17 cellular contexts compared by ENCODE assay signal in genomic region chr5:33556330-33557328, GRCh38.
DNase-seq lines count a peak whose midpoint lies in the region; ATAC-seq, FAIRE-seq and TF ChIP-seq lines count a peak whose summit lies in the region.
"Had no signal": no experiment of that assay in that cellular context is flagged by ENCODE, and none has a peak within 500 bp of the region (broad histone marks: within the 10 kb centered on the region; RNA-seq: fewer than 3 reads in every experiment).

No MANE protein-coding gene starts in this region.

- intact Hi-C loops in K562 (cut with micrococcal nuclease) = no loop called here

- no peak overlapping the region for H3K27ac ChIP-seq in K562 (ENCODE audit: extremely low read depth, low read depth, low read length)

- POLR2A ChIA-PET in K562 (lab: Yijun Ruan, JAX) = no interaction called here

- no peaks in the 10 kb centered on the region for H4K20me1 ChIP-seq in K562 (replicated peaks; ENCODE audit: control insufficient read depth, insufficient read depth, low read length)

- no peak for TF ChIP-seq CTCF in K562 (IDR thresholded peaks at IDR 0.05 in 2 of 3, conservative IDR thresholded peaks at IDR 0.05 in 1 of 3; ENCODE audit: insufficient read depth in 2 of 3, low read depth in 1 of 3, low read length in 3 of 3)

- ATAC-seq in K562 = peak; percentile 72
- no peak for ATAC-seq in GM19463 (IDR thresholded peaks at IDR 0.05; ENCODE audit: unreplicated experiment)
- ATAC-seq in GM21786 (IDR thresholded peaks at IDR 0.05; ENCODE audit: unreplicated experiment) = no peak
- ATAC-seq: activated T-helper 17 cell treated with anti-CD3 and anti-CD28 coated beads, Interleukin-2, amount 50 U/mL, for 72 hours; CD8-positive, alpha-beta T cell had no signal

- in situ Hi-C loops in Caki2 (cut with HindIII; ENCODE audit: low pct_unique_long_range_greater_than_20kb, low sequenced_read_pairs) = no loop called here
- in situ Hi-C loops in K562 (cut with MboI) = no loop called here

- no peak overlapping the region for H2AFZ ChIP-seq in K562 (ENCODE audit: low read depth, low read length)

- no peak for TF ChIP-seq RAD21 in K562 (CRISPR knock-in tag; conservative IDR thresholded peaks at IDR 0.05 in 1 of 2, IDR thresholded peaks at IDR 0.05 in 1 of 2)

- no TSS peak for BruUV-seq in K562 (replicated peaks; lab: Mats Ljungman, UMichigan)

- H3K9ac ChIP-seq in K562 (ENCODE audit: insufficient read depth in 1 of 2, low read depth in 2 of 2, low read length in 2 of 2) = no peak overlapping the region

- peak; percentile 51 for FAIRE-seq in HTR-8/SVneo (lab: Jason Lieb, UNC)
- FAIRE-seq in K562 (lab: Jason Lieb, UNC) = peak; percentile 19
- FAIRE-seq: keratinocyte had no signal

- no peaks in the 10 kb centered on the region for H3K27me3 ChIP-seq in K562 (ENCODE audit: control insufficient read depth in 2 of 2, insufficient read depth in 2 of 2, low read length in 2 of 2)

- TF ChIP-seq EP300 in K562 (IDR thresholded peaks at IDR 0.05; ENCODE audit: low read length) = no peak

- CTCF ChIA-PET in K562 (lab: Yijun Ruan, JAX; ENCODE audit: low intra/inter-chr PET ratio) = no interaction called here

- peaks cover 0 to 14% of the 10 kb centered on the region in 2 experiments; a peak in 2 of 5 replicates for H3K4me1 ChIP-seq in K562 (replicated peaks in 1 of 2; ENCODE audit: control insufficient read depth in 2 of 2, insufficient read depth in 2 of 2, low read length in 2 of 2)

- no peak overlapping the region for H3K4me3 ChIP-seq in K562

- H3K36me3 ChIP-seq in K562 (ENCODE audit: control insufficient read depth, insufficient read depth, low read length) = no peaks in the 10 kb centered on the region

- H3K4me2 ChIP-seq in K562 (ENCODE audit: insufficient read depth, low read length) = no peak overlapping the region

- H3K9me1 ChIP-seq in K562 (ENCODE audit: control insufficient read depth, insufficient read depth, low read length) = no peaks in the 10 kb centered on the region

- no peaks in the 10 kb centered on the region for H3K9me3 ChIP-seq in K562 (replicated peaks; ENCODE audit: control insufficient read depth, insufficient read depth, low read depth, low read length)

- DNase-seq in Caki2 (ENCODE audit: low read depth) (peak; percentile 1), HTR-8/SVneo (ENCODE audit: insufficient read length, low spot score) (no peak), K562 (ENCODE audit: extremely low read depth in 1 of 4, low spot score in 3 of 4) (peak in 1 of 4 experiments; percentile 37), kidney tubule cell (ENCODE audit: low spot score) (peak; percentile 20), NCI-H128 (lab: John Stamatoyannopoulos, UW; ENCODE audit: unreplicated experiment) (no peak)
- no peak for DNase-seq in stimulated activated CD4-positive, alpha-beta T cell treated with anti-CD3 and anti-CD28 coated beads, Interleukin-1b, Interleukin-23, amount 100 ng/mL, for 48 hours
- DNase-seq: activated CD4-positive, alpha-beta T cell treated with anti-CD3 and anti-CD28 coated beads, Interleukin-2, amount 10 ng/mL, durations not matched to agents 24 days and 14 days; activated naive CD8-positive, alpha-beta T cell treated with anti-CD3 and anti-CD28 coated beads, Interleukin-2, amount 10 ng/mL, durations not matched to agents 7 days and 5 days; CD8-positive, alpha-beta T cell; mesenchymal stem cell; NCI-H1048; NCI-H2029; stimulated activated CD4-positive, alpha-beta T cell treated with anti-CD3 and anti-CD28 coated beads, Interleukin-2, amount 100 ng/mL, for 48 hours had no signal

- TF ChIP-seq POLR2A in K562 (conservative IDR thresholded peaks at IDR 0.05) = no peak

- 2% methylated on average over 8 of the region's 8 CpGs for WGBS in K562 (ENCODE audit: insufficient coverage, low coverage, missing lambda C conversion rate)

- no peaks in the 10 kb centered on the region for H3K79me2 ChIP-seq in K562 (ENCODE audit: control insufficient read depth, insufficient read depth, low read length)

TF ChIP-seq in K562, 482 proteins besides CTCF, POLR2A, EP300 and RAD21 (continues in another document):
- TF ChIP-seq ZBTB1 (CRISPR knock-in tag; IDR thresholded peaks at IDR 0.05; ENCODE audit: borderline replicate concordance, low read depth) (no peak), NFRKB (IDR thresholded peaks at IDR 0.05; ENCODE audit: low read depth) (no peak), NFE2 (IDR thresholded peaks at IDR 0.05; ENCODE audit: low read depth) (peak; percentile 62), FOXK2 (conservative IDR thresholded peaks at IDR 0.05 in 1 of 2, IDR thresholded peaks at IDR 0.05 in 1 of 2; ENCODE audit: low read depth in 2 of 2) (peak in 1 of 2 experiments; percentile 63; a peak in 1 of 4 replicates), FOXP1 (CRISPR knock-in tag; IDR thresholded peaks at IDR 0.05) (no peak), MAFG (tag; conservative IDR thresholded peaks at IDR 0.05) (peak; percentile 72; the same call in 1 of the 2 replicates), XRCC4 (IDR thresholded peaks at IDR 0.05; ENCODE audit: extremely low read depth, insufficient read depth, insufficient read length) (no peak), FOXA3 (CRISPR knock-in tag; conservative IDR thresholded peaks at IDR 0.05 in 1 of 2, IDR thresholded peaks at IDR 0.05 in 1 of 2) (no peak), NFIC (IDR thresholded peaks at IDR 0.05) (peak; percentile 48; the same call in 1 of the 2 replicates), POLR2H (tag; IDR thresholded peaks at IDR 0.05; ENCODE audit: low read depth) (no peak), PTBP1 (IDR thresholded peaks at IDR 0.05; ENCODE audit: low read depth, low read length) (no peak), NBN (IDR thresholded peaks at IDR 0.05; ENCODE audit: low read depth) (no peak), SMARCC2 (IDR thresholded peaks at IDR 0.05; ENCODE audit: low read depth) (no peak), ZNF121 (CRISPR knock-in tag; conservative IDR thresholded peaks at IDR 0.05) (no peak), RBM39 (optimal IDR thresholded peaks at IDR 0.05; ENCODE audit: low read depth, low read length) (no peak), CTBP1 (IDR thresholded peaks at IDR 0.05; ENCODE audit: borderline replicate concordance) (no peak; the same call in 1 of the 2 replicates), ZNF24 (IDR thresholded peaks at IDR 0.05) (no peak), ZNF316 (IDR thresholded peaks at IDR 0.05) (peak; percentile 74), FOXK1 (CRISPR knock-in tag; IDR thresholded peaks at IDR 0.05; ENCODE audit: borderline replicate concordance) (no peak), ATF1 (CRISPR knock-in tag; IDR thresholded peaks at IDR 0.05) (no peak), ATF1 (tag; IDR thresholded peaks at IDR 0.05) (no peak), MBD2 (IDR thresholded peaks at IDR 0.05; ENCODE audit: borderline replicate concordance, low read depth) (no peak)
- TF ChIP-seq, protein P1, sequence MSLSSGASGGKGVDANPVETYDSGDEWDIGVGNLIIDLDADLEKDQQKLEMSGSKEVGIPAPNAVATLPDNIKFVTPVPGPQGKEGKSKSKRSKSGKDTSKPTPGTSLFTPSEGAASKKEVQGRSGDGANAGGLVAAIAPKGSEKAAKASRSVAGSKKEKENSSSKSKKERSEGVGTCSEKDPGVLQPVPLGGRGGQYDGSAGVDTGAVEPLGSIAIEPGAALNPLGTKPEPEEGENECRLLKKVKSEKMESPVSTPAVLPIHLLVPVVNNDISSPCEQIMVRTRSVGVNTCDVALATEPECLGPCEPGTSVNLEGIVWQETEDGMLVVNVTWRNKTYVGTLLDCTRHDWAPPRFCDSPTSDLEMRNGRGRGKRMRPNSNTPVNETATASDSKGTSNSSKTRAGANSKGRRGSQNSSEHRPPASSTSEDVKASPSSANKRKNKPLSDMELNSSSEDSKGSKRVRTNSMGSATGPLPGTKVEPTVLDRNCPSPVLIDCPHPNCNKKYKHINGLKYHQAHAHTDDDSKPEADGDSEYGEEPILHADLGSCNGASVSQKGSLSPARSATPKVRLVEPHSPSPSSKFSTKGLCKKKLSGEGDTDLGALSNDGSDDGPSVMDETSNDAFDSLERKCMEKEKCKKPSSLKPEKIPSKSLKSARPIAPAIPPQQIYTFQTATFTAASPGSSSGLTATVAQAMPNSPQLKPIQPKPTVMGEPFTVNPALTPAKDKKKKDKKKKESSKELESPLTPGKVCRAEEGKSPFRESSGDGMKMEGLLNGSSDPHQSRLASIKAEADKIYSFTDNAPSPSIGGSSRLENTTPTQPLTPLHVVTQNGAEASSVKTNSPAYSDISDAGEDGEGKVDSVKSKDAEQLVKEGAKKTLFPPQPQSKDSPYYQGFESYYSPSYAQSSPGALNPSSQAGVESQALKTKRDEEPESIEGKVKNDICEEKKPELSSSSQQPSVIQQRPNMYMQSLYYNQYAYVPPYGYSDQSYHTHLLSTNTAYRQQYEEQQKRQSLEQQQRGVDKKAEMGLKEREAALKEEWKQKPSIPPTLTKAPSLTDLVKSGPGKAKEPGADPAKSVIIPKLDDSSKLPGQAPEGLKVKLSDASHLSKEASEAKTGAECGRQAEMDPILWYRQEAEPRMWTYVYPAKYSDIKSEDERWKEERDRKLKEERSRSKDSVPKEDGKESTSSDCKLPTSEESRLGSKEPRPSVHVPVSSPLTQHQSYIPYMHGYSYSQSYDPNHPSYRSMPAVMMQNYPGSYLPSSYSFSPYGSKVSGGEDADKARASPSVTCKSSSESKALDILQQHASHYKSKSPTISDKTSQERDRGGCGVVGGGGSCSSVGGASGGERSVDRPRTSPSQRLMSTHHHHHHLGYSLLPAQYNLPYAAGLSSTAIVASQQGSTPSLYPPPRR (CRISPR knock-in tag; IDR thresholded peaks at IDR 0.05; ENCODE audit: borderline replicate concordance) = no peak

Comparison
In these comparisons a context has a peak if more than half of its experiments do, and no peak if none do; other contexts are left out.
1. DNase-seq: peak in Caki2 (single experiment) and kidney tubule cell (single experiment); none in HTR-8/SVneo (single experiment), stimulated activated CD4-positive, alpha-beta T cell treated with anti-CD3 and anti-CD28 coated beads, Interleukin-1b, Interleukin-23, amount 100 ng/mL, for 48 hours (single experiment) and NCI-H128 (single experiment).